Comparison of ENCODE assay signal across 23 cellular contexts in the genomic region with DNA sequence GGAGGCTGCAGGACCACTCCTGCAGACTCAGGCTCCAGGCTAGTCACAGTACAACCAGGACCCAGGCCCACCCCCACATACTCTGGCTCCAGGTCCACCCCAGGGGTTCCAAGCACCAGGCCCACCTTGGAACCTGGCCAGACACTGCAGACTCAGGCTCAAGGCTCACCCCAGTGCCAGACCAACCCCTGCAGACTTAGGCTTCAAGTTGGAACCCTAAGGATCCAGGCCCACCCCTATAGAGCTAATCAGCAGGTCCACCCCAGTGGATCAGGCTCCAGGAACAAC.
"Had no signal": no experiment of that assay in that cellular context is flagged by ENCODE, and none has a peak within 500 bp of the region (broad histone marks: within the 10 kb centered on the region; RNA-seq: fewer than 3 reads in every experiment).

No MANE protein-coding gene starts in this region.

- H3K4me3 ChIP-seq: adrenal gland, body of pancreas, esophagus squamous epithelium, right atrium auricular region, suprapubic skin, tibial artery had no signal

- H3K4me1 Mint-ChIP-seq: neural crest cell had no signal

- H3K27ac Mint-ChIP-seq: activated naive CD8-positive, alpha-beta T cell treated with anti-CD3 and anti-CD28 coated beads for 36 hours; activated T-cell treated with anti-CD3 and anti-CD28 coated beads, Interleukin-2, amount 50 U/mL, for 72 hours; T-cell; T-helper 2 cell treated with Interferon-gamma antibody and Interleukin-4, amounts not matched to agents 5 μg/mL and 100 μg/mL, for 36 hours had no signal

- H3K9me3 Mint-ChIP-seq: activated naive CD8-positive, alpha-beta T cell treated with anti-CD3 and anti-CD28 coated beads for 36 hours; activated T-cell treated with anti-CD3 and anti-CD28 coated beads, Interleukin-2, amount 50 U/mL, for 72 hours; T-cell had no signal

- H3K9me3 ChIP-seq: adrenal gland, body of pancreas, esophagus squamous epithelium, right atrium auricular region, suprapubic skin, tibial artery had no signal

- H3K27me3 ChIP-seq: adrenal gland, body of pancreas, esophagus squamous epithelium, right atrium auricular region, suprapubic skin, tibial artery had no signal

- H3K27me3 Mint-ChIP-seq: activated naive CD8-positive, alpha-beta T cell treated with anti-CD3 and anti-CD28 coated beads for 36 hours; T-cell had no signal

- H3K27ac ChIP-seq: adrenal gland, body of pancreas, epithelial cell of prostate, esophagus squamous epithelium, right atrium auricular region, suprapubic skin, tibial artery had no signal

- DNase-seq: activated CD4-positive, alpha-beta T cell treated with anti-CD3 and anti-CD28 coated beads for 4 hours; activated CD4-positive, alpha-beta T cell treated with anti-CD3 and anti-CD28 coated beads, Interleukin-2, amount 50 U/mL, for 4 hours; activated naive CD4-positive, alpha-beta T cell; activated naive CD8-positive, alpha-beta T cell treated with anti-CD3 and anti-CD28 coated beads for 36 hours; activated T-cell treated with anti-CD3 and anti-CD28 coated beads for 4 hours; activated T-cell treated with anti-CD3 and anti-CD28 coated beads, Interleukin-2, amount 50 U/mL, for 72 hours; adrenal gland; body of pancreas; dermis blood vessel endothelial cell; effector CD4-positive, alpha-beta T cell; esophagus squamous epithelium; left ventricle myocardium superior; mammary epithelial cell; occipital lobe; stimulated activated CD4-positive, alpha-beta T cell treated with anti-CD3 and anti-CD28 coated beads, Interleukin-12 subunit alpha, Interleukin-12 subunit beta, amount 100 ng/mL, for 4 hours; stimulated activated CD4-positive, alpha-beta T cell treated with anti-CD3 and anti-CD28 coated beads, Interleukin-4, amount 100 ng/mL, for 1 hour; T-cell; tibial artery had no signal

- ATAC-seq: activated T-cell treated with anti-CD3 and anti-CD28 coated beads, Interleukin-2, amount 50 U/mL, for 72 hours; body of pancreas; left ventricle myocardium superior; T-cell had no signal

- H3K4me3 Mint-ChIP-seq: activated naive CD8-positive, alpha-beta T cell treated with anti-CD3 and anti-CD28 coated beads for 36 hours; activated T-cell treated with anti-CD3 and anti-CD28 coated beads, Interleukin-2, amount 50 U/mL, for 72 hours; neural crest cell; T-cell; T-helper 2 cell treated with Interferon-gamma antibody and Interleukin-4, amounts not matched to agents 5 μg/mL and 100 μg/mL, for 36 hours had no signal

- H3K4me1 ChIP-seq: adrenal gland, body of pancreas, esophagus squamous epithelium, right atrium auricular region, suprapubic skin had no signal
